ENCODE assay signal across 8 cellular contexts in genomic region chr1:85344256-85344694, GRCh38.
DNase-seq lines count a peak whose midpoint lies in the region; ATAC-seq, FAIRE-seq and TF ChIP-seq lines count a peak whose summit lies in the region.

No MANE protein-coding gene starts in this region.

- H3K27me3 ChIP-seq in left ventricle myocardium inferior (ENCODE audit: low read depth) (no peaks in the 10 kb centered on the region), upper lobe of left lung (no peaks in the 10 kb centered on the region)

- peak; percentile 59 to 68 for ATAC-seq in upper lobe of left lung (ENCODE audit: low FRiP score in 2 of 2)
- ATAC-seq in GM19328 (IDR thresholded peaks at IDR 0.05; ENCODE audit: unreplicated experiment), result no peak

- TF ChIP-seq CTCF in left ventricle myocardium inferior (IDR thresholded peaks at IDR 0.05; ENCODE audit: borderline replicate concordance) (peak; percentile 60), upper lobe of left lung (IDR thresholded peaks at IDR 0.05) (peak in 5 of 6 experiments; percentile 27 to 50 (median 31))

- H3K36me3 ChIP-seq in left ventricle myocardium inferior (no peaks in the 10 kb centered on the region), upper lobe of left lung (peaks cover 0 to under 1% (median 0%) of the 10 kb centered on the region in 4 donors)

- TF ChIP-seq EP300 in upper lobe of left lung (IDR thresholded peaks at IDR 0.05), result no peak

- intact Hi-C loops in left ventricle myocardium inferior (cut with micrococcal nuclease), result no loop called here

- 31 to 45% methylated on average over 3 of the region's 3 CpGs for WGBS in upper lobe of left lung, 2 donors

- H3K9me3 ChIP-seq in left ventricle myocardium inferior (replicated peaks) (no peaks in the 10 kb centered on the region), upper lobe of left lung (no peaks in the 10 kb centered on the region)

- H3K27ac ChIP-seq in left ventricle myocardium inferior (replicated peaks) (no peak overlapping the region), upper lobe of left lung (no peak overlapping the region)

- peak; percentile 57 for DNase-seq in NCI-H82 (lab: John Stamatoyannopoulos, UW)
- DNase-seq in NCI-H82 treated with DMSO at 0.1 percent for 48 hours (lab: John Stamatoyannopoulos, UW; ENCODE audit: unreplicated experiment), result no peak
- peak; percentile 41 for DNase-seq in SW480 (ENCODE audit: low spot score)
- DNase-seq in left ventricle myocardium inferior, result no peak
- peak in 1 of 2 donors; percentile 59 for DNase-seq in upper lobe of left lung
- DNase-seq in GM19239 (ENCODE audit: insufficient read length, low spot score), result no peak
- no peak for DNase-seq in NCI-H446 (lab: John Stamatoyannopoulos, UW)

- no peak for FAIRE-seq in GM19239 (lab: Jason Lieb, UNC)

- H3K4me1 ChIP-seq in left ventricle myocardium inferior, result peaks cover 29% of the 10 kb centered on the region
- peaks cover 0 to 5% (median 0%) of the 10 kb centered on the region in 4 donors for H3K4me1 ChIP-seq in upper lobe of left lung

- H3K4me3 ChIP-seq in left ventricle myocardium inferior (no peak overlapping the region), upper lobe of left lung (no peak overlapping the region)

- TF ChIP-seq POLR2A in upper lobe of left lung (IDR thresholded peaks at IDR 0.05), result no peak

Comparison
In these comparisons a context has a peak if more than half of its experiments do, and no peak if none do; other contexts are left out.
1. DNase-seq: peak in NCI-H82 (single experiment) and SW480 (single experiment); none in NCI-H82 treated with DMSO at 0.1 percent for 48 hours (single experiment), left ventricle myocardium inferior (single experiment), GM19239 (single experiment) and NCI-H446 (0 of 2).